Comparison of ENCODE assay signal across 8 cellular contexts in genomic region chr16:67548265-67549126, GRCh38. TPM values are rescaled to one million over a fixed set of nuclear protein-coding genes. Genes with fewer than 3 reads are reported as not detected.
DNase-seq lines count a peak whose midpoint lies in the region; ATAC-seq and TF ChIP-seq lines count a peak whose summit lies in the region.

No MANE protein-coding gene starts in this region.

- peaks cover 6% of the 10 kb centered on the region for H3K36me3 Mint-ChIP-seq in activated CD4-positive, alpha-beta T cell treated with anti-CD3 and anti-CD28 coated beads for 36 hours (ENCODE audit: low read depth)
- peaks cover 8% of the 10 kb centered on the region for H3K36me3 Mint-ChIP-seq in IgD-negative memory B cell
- H3K36me3 Mint-ChIP-seq in stimulated activated memory B cell treated with anti-CD40 and anti-IgM and Interleukin-4, amounts not matched to agents 10 μg/mL and 1 μg/mL and 100 μg/mL, for 72 hours = peaks cover 35% of the 10 kb centered on the region
- H3K36me3 Mint-ChIP-seq in immature natural killer cell = no peaks in the 10 kb centered on the region

- no peak overlapping the region for H3K4me3 ChIP-seq in breast epithelium

- CTCF ChIA-PET in activated CD4-positive, alpha-beta T cell treated with anti-CD3 and anti-CD28 coated beads for 36 hours (lab: Charles Lee) = interaction anchor here (1.0 to 4.8 kb wide), 19 partner anchors 7 to 119 kb away, joined by 3 to 86 read pairs (median 13); partner anchors contain the start of genes ATP6V0D1, C16orf86, CARMIL2 and CTCF

- TF ChIP-seq CTCF in breast epithelium (IDR thresholded peaks at IDR 0.05) = no peak

- H3K27ac ChIP-seq in breast epithelium = peak overlapping the region; percentile 37 to 56

- H3K27me3 ChIP-seq in breast epithelium = no peaks in the 10 kb centered on the region

- POLR2A ChIA-PET in activated CD4-positive, alpha-beta T cell treated with anti-CD3 and anti-CD28 coated beads for 36 hours (lab: Charles Lee) = interaction anchor here (2.5 kb wide), 1 partner anchor 14 kb away, joined by 17 read pairs; the partner anchor contains the start of gene CTCF

- no peak for TF ChIP-seq POLR2A in breast epithelium (IDR thresholded peaks at IDR 0.05)

- no peaks in the 10 kb centered on the region for H3K9me3 Mint-ChIP-seq in activated CD4-positive, alpha-beta T cell treated with anti-CD3 and anti-CD28 coated beads for 36 hours (ENCODE audit: low read depth)
- no peaks in the 10 kb centered on the region for H3K9me3 Mint-ChIP-seq in IgD-negative memory B cell
- no peaks in the 10 kb centered on the region for H3K9me3 Mint-ChIP-seq in stimulated activated memory B cell treated with anti-CD40 and anti-IgM and Interleukin-4, amounts not matched to agents 10 μg/mL and 1 μg/mL and 100 μg/mL, for 72 hours
- H3K9me3 Mint-ChIP-seq in immature natural killer cell = no peaks in the 10 kb centered on the region

- H3K27ac Mint-ChIP-seq in activated CD4-positive, alpha-beta T cell treated with anti-CD3 and anti-CD28 coated beads for 36 hours = peak overlapping the region; percentile 89
- H3K27ac Mint-ChIP-seq in IgD-negative memory B cell (peak overlapping the region; percentile 97 to 98 (median 97)), immature natural killer cell (no peak overlapping the region)
- H3K27ac Mint-ChIP-seq in stimulated activated memory B cell treated with anti-CD40 and anti-IgM and Interleukin-4, amounts not matched to agents 10 μg/mL and 1 μg/mL and 100 μg/mL, for 72 hours = peak overlapping the region; percentile 96

- intact Hi-C loops in activated CD4-positive, alpha-beta T cell treated with anti-CD3 and anti-CD28 coated beads for 36 hours (cut with DNase I, micrococcal nuclease) = loop anchor here in 1 of 2 experiments (5.0 kb wide), 1 partner anchor 114 kb away; the partner anchor contains the start of genes ACD and PARD6A
- intact Hi-C loops in breast epithelium (cut with DNase I; ENCODE audit: low total_unique reads) = no loop called here

- peak; percentile 33 for ATAC-seq in activated CD4-positive, alpha-beta T cell treated with anti-CD3 and anti-CD28 coated beads for 36 hours
- ATAC-seq in stimulated activated memory B cell treated with anti-CD40 and anti-IgM and Interleukin-4, amounts not matched to agents 10 μg/mL and 1 μg/mL and 100 μg/mL, for 72 hours = peak; percentile 82

- H3K4me3 Mint-ChIP-seq in activated CD4-positive, alpha-beta T cell treated with anti-CD3 and anti-CD28 coated beads for 36 hours = no peak overlapping the region
- peak overlapping the region; percentile 77 to 93 (median 89) for H3K4me3 Mint-ChIP-seq in IgD-negative memory B cell
- H3K4me3 Mint-ChIP-seq in stimulated activated memory B cell treated with anti-CD40 and anti-IgM and Interleukin-4, amounts not matched to agents 10 μg/mL and 1 μg/mL and 100 μg/mL, for 72 hours = peak overlapping the region; percentile 64
- no peak overlapping the region for H3K4me3 Mint-ChIP-seq in immature natural killer cell

- no peak for DNase-seq in activated CD4-positive, alpha-beta T cell treated with anti-CD3 and anti-CD28 coated beads for 36 hours
- DNase-seq in activated CD4-positive, alpha-beta T cell treated with anti-CD3 and anti-CD28 coated beads for 4 hours = no peak
- DNase-seq in breast epithelium (ENCODE audit: low spot score in 2 of 2) (no peak), amygdala (lab: John Stamatoyannopoulos, UW) (no peak), COLO829 (ENCODE audit: low spot score) (no peak), immature natural killer cell (no peak)

- H3K9me3 ChIP-seq in breast epithelium = no peaks in the 10 kb centered on the region

- peaks cover 34% of the 10 kb centered on the region for H3K4me1 Mint-ChIP-seq in activated CD4-positive, alpha-beta T cell treated with anti-CD3 and anti-CD28 coated beads for 36 hours
- H3K4me1 Mint-ChIP-seq in IgD-negative memory B cell = peaks cover 32 to 69% (median 56%) of the 10 kb centered on the region in 3 donors
- peaks cover 81% of the 10 kb centered on the region for H3K4me1 Mint-ChIP-seq in stimulated activated memory B cell treated with anti-CD40 and anti-IgM and Interleukin-4, amounts not matched to agents 10 μg/mL and 1 μg/mL and 100 μg/mL, for 72 hours
- H3K4me1 Mint-ChIP-seq in immature natural killer cell = peaks cover 0 to 10% of the 10 kb centered on the region in 2 donors

- no peaks in the 10 kb centered on the region for H3K36me3 ChIP-seq in breast epithelium

- H3K27me3 Mint-ChIP-seq in activated CD4-positive, alpha-beta T cell treated with anti-CD3 and anti-CD28 coated beads for 36 hours = no peaks in the 10 kb centered on the region
- no peaks in the 10 kb centered on the region for H3K27me3 Mint-ChIP-seq in IgD-negative memory B cell
- H3K27me3 Mint-ChIP-seq in stimulated activated memory B cell treated with anti-CD40 and anti-IgM and Interleukin-4, amounts not matched to agents 10 μg/mL and 1 μg/mL and 100 μg/mL, for 72 hours = no peaks in the 10 kb centered on the region
- H3K27me3 Mint-ChIP-seq in immature natural killer cell (ENCODE audit: low read depth in 3 of 3) = peaks cover 0 to 4% (median 4%) of the 10 kb centered on the region in 3 donors

- peaks cover 0 to 5% of the 10 kb centered on the region in 2 donors for H3K4me1 ChIP-seq in breast epithelium

RNA-seq across cellular contexts. Expression of gene CTCF, which starts 13.8 kb away (rescaled TPM):
- total RNA-seq in activated CD4-positive, alpha-beta T cell treated with anti-CD3 and anti-CD28 coated beads for 36 hours = 10 to 100 TPM; 51.0 to 66.4 TPM
- polyA plus RNA-seq in IgD-negative memory B cell = 70.9 TPM
- total RNA-seq in breast epithelium = 10 to 100 TPM; 27.8 to 51.7 (median 38.0) TPM
- 10 to 100 TPM; 24.8 to 60.4 (median 28.4) TPM for polyA plus RNA-seq in immature natural killer cell

RNA-seq across cellular contexts. Expression of gene RIPOR1, which starts 19.9 kb away (rescaled TPM):
- 10 to 100 TPM; 18.9 to 24.1 TPM for total RNA-seq in activated CD4-positive, alpha-beta T cell treated with anti-CD3 and anti-CD28 coated beads for 36 hours
- polyA plus RNA-seq in IgD-negative memory B cell (43.8 TPM), immature natural killer cell (1 to 10 TPM; 2.0 to 7.5 (median 3.3) TPM)
- total RNA-seq in breast epithelium = 10 to 100 TPM; 32.0 to 50.5 (median 33.4) TPM

Comparison
In these comparisons a context has a peak if more than half of its experiments do, and no peak if none do; other contexts are left out.
1. H3K27ac Mint-ChIP-seq: peak in activated CD4-positive, alpha-beta T cell treated with anti-CD3 and anti-CD28 coated beads for 36 hours (single experiment), IgD-negative memory B cell (3 of 3) and stimulated activated memory B cell treated with anti-CD40 and anti-IgM and Interleukin-4, amounts not matched to agents 10 μg/mL and 1 μg/mL and 100 μg/mL, for 72 hours (single experiment); none in immature natural killer cell (0 of 6).
2. H3K4me3 Mint-ChIP-seq: peak in IgD-negative memory B cell (4 of 4) and stimulated activated memory B cell treated with anti-CD40 and anti-IgM and Interleukin-4, amounts not matched to agents 10 μg/mL and 1 μg/mL and 100 μg/mL, for 72 hours (single experiment); none in activated CD4-positive, alpha-beta T cell treated with anti-CD3 and anti-CD28 coated beads for 36 hours (single experiment) and immature natural killer cell (0 of 5).